8 cellular contexts compared by ENCODE assay signal in genomic region chr1:39845569-39846566, GRCh38. TPM values are rescaled to one million over a fixed set of nuclear protein-coding genes. Genes with fewer than 3 reads are reported as not detected.
A peak's percentile ranks its signal among the peaks of the same experiment; 100 is the strongest.
DNase-seq lines count a peak whose midpoint lies in the region; FAIRE-seq and TF ChIP-seq lines count a peak whose summit lies in the region.

No MANE protein-coding gene starts in this region.

- H3K4me1 ChIP-seq in astrocyte (ENCODE audit: insufficient read depth, low read length), result peaks cover 18% of the 10 kb centered on the region
- peaks cover 30% of the 10 kb centered on the region for H3K4me1 ChIP-seq in vagina

- TF ChIP-seq CTCF in astrocyte (IDR thresholded peaks at IDR 0.05; ENCODE audit: insufficient read depth, low read depth, low read length) (no peak), vagina (IDR thresholded peaks at IDR 0.05) (no peak)

- H4K20me1 ChIP-seq in astrocyte (ENCODE audit: insufficient read depth, low read length), result peaks cover 64% of the 10 kb centered on the region

- H3K4me2 ChIP-seq in astrocyte (ENCODE audit: low read length), result peak overlapping the region; percentile 67

- H3K4me3 ChIP-seq in astrocyte (ENCODE audit: insufficient read depth, low read depth, low read length) (peak overlapping the region; percentile 8), vagina (no peak overlapping the region)

- H3K27me3 ChIP-seq in astrocyte (ENCODE audit: insufficient read depth, low read length), result no peaks in the 10 kb centered on the region
- no peaks in the 10 kb centered on the region for H3K27me3 ChIP-seq in vagina

- H3K36me3 Mint-ChIP-seq in astrocyte (ENCODE audit: low read depth, unreplicated experiment) (peaks cover 34% of the 10 kb centered on the region), immature natural killer cell (peaks cover 21 to 56% (median 33%) of the 10 kb centered on the region in 3 donors)

- H3K79me2 ChIP-seq in astrocyte (ENCODE audit: insufficient read depth, low read length), result no peaks in the 10 kb centered on the region

- H2AFZ ChIP-seq in astrocyte (ENCODE audit: low read depth, low read length), result no peak overlapping the region

- H3K4me3 Mint-ChIP-seq in astrocyte (ENCODE audit: unreplicated experiment), result no peak overlapping the region
- H3K4me3 Mint-ChIP-seq in immature natural killer cell, result peak overlapping the region; percentile 14 to 55 (median 40)

- H3K27me3 Mint-ChIP-seq in astrocyte (ENCODE audit: low read depth, unreplicated experiment), result no peaks in the 10 kb centered on the region
- peaks cover 0 to 2% (median 0%) of the 10 kb centered on the region in 3 donors for H3K27me3 Mint-ChIP-seq in immature natural killer cell (ENCODE audit: low read depth in 3 of 3)

- TF ChIP-seq POLR2A in vagina (IDR thresholded peaks at IDR 0.05), result no peak

- DNase-seq in COLO668 (lab: John Stamatoyannopoulos, UW; ENCODE audit: unreplicated experiment), result peak; percentile 100
- peak; percentile 66 for DNase-seq in H4 (ENCODE audit: low spot score)
- peak; percentile 99 for DNase-seq in NCI-H1436 treated with DMSO at 0.1 percent for 48 hours (lab: John Stamatoyannopoulos, UW)
- DNase-seq in T-helper 2 cell, result peak; percentile 47 to 80 (median 76)
- DNase-seq in astrocyte (ENCODE audit: low read depth), result peak; percentile 85
- peak; percentile 59 to 72 (median 60) for DNase-seq in immature natural killer cell
- peak; percentile 60 to 65 (median 64) for DNase-seq in stimulated activated CD4-positive, alpha-beta T cell treated with anti-CD3 and anti-CD28 coated beads, Interleukin-12 subunit alpha, Interleukin-12 subunit beta, amount 100 ng/mL, for 48 hours (ENCODE audit: low read depth in 2 of 3, low spot score in 1 of 3)
- no peak for DNase-seq in vagina (ENCODE audit: extremely low spot score in 2 of 2)

- intact Hi-C loops in vagina (cut with DNase I), result no loop called here

- H3K9me3 ChIP-seq in astrocyte (ENCODE audit: insufficient read depth, low read depth, low read length) (no peaks in the 10 kb centered on the region), vagina (no peaks in the 10 kb centered on the region)

- H3K27ac ChIP-seq in astrocyte (ENCODE audit: low read depth, low read length) (peak overlapping the region; percentile 69), vagina (no peak overlapping the region)

- peak; percentile 23 for FAIRE-seq in astrocyte (lab: Jason Lieb, UNC)

- peak overlapping the region; percentile 32 for H3K9ac ChIP-seq in astrocyte (ENCODE audit: low read length)

- H3K36me3 ChIP-seq in astrocyte (ENCODE audit: insufficient read depth, low read length) (peaks cover 50% of the 10 kb centered on the region), vagina (peaks cover 0 to 40% of the 10 kb centered on the region in 2 donors)

- H3K9me3 Mint-ChIP-seq in astrocyte (ENCODE audit: unreplicated experiment) (no peaks in the 10 kb centered on the region), immature natural killer cell (no peaks in the 10 kb centered on the region)

- H3K4me1 Mint-ChIP-seq in astrocyte (ENCODE audit: low read depth, unreplicated experiment) (peaks cover 40% of the 10 kb centered on the region), immature natural killer cell (peaks cover 41 to 42% of the 10 kb centered on the region in 2 donors)

- peak overlapping the region; percentile 28 for H3K27ac Mint-ChIP-seq in astrocyte (ENCODE audit: unreplicated experiment)
- H3K27ac Mint-ChIP-seq in immature natural killer cell, result peak overlapping the region; percentile 64 to 90 (median 83)

RNA-seq across cellular contexts. Expression of gene TRIT1, which starts 37.4 kb away (rescaled TPM):
- total RNA-seq in H4 (2014; rRNA removed; shearing (Covaris generic)), result 24.4 and 28.1 TPM in 2 replicates
- 19.2 and 21.9 TPM in 2 replicates for total RNA-seq in astrocyte
- 1 to 10 TPM; 6.5 to 9.0 (median 8.5) TPM for polyA plus RNA-seq in immature natural killer cell
- total RNA-seq in vagina, result 16.7 TPM

RNA-seq across cellular contexts. Expression of gene MYCL, which starts 55.8 kb away (rescaled TPM):
- not detected in 2 replicates for total RNA-seq in H4 (2014; rRNA removed; shearing (Covaris generic))
- total RNA-seq in astrocyte (3.3 and 3.8 TPM in 2 replicates), vagina (17.2 TPM)
- 1 to 10 TPM in 2 of 3 donors, under 1 TPM in 1; 0.83 to 4.0 (median 2.9) TPM for polyA plus RNA-seq in immature natural killer cell

RNA-seq across cellular contexts. Expression of gene BMP8B, which starts 57.2 kb away (rescaled TPM):
- 0.08 and 0.19 TPM in 2 replicates for total RNA-seq in H4 (2014; rRNA removed; shearing (Covaris generic))
- total RNA-seq in astrocyte (0.16 TPM in 1 of 2 replicates, not detected in the other), vagina (0.98 TPM)
- polyA plus RNA-seq in immature natural killer cell, result under 1 TPM; 0.09 to 0.31 (median 0.16) TPM

Comparison
In these comparisons a context has a peak if more than half of its experiments do, and no peak if none do; other contexts are left out.
1. DNase-seq: peak in COLO668 (single experiment), H4 (single experiment), NCI-H1436 treated with DMSO at 0.1 percent for 48 hours (single experiment), T-helper 2 cell (5 of 5), astrocyte (single experiment), immature natural killer cell (3 of 3) and stimulated activated CD4-positive, alpha-beta T cell treated with anti-CD3 and anti-CD28 coated beads, Interleukin-12 subunit alpha, Interleukin-12 subunit beta, amount 100 ng/mL, for 48 hours (3 of 3); none in vagina (0 of 2).